ENCODE assay signal across 1 cellular context in the genomic region with DNA sequence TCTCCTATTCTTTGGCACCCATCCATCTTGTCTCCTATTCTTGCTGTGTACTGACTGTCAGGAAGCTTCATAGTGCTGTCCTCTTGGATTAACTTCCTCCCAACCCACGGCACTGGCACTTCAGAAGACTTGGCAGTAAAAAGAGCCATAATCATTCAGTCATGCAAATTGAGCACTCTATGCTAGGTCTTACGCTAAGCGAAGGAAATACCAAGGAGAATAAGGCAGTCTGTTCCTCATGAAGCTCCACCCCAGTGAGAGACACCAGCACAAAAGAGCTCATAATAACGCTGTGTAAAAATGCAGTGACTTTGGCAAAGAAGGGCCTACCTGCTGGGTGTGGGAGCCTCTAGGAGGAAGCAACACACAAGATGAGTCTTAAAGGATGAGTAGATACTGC.
TF ChIP-seq lines count a peak whose summit lies in the region.

No MANE protein-coding gene starts in this region.

TF ChIP-seq in H1, 55 proteins besides CTCF, POLR2A, EP300 and RAD21 (continued from another document):
- no peak for TF ChIP-seq GTF2F1 (IDR thresholded peaks at IDR 0.05; ENCODE audit: borderline replicate concordance, low read depth, low read length)
- no peak for TF ChIP-seq HDAC6 (IDR thresholded peaks at IDR 0.05; ENCODE audit: low read depth, low read length)
- no peak for TF ChIP-seq EGR1 (IDR thresholded peaks at IDR 0.05; ENCODE audit: borderline replicate concordance, low read depth, low read length)
- no peak for TF ChIP-seq YY1 (IDR thresholded peaks at IDR 0.05; ENCODE audit: low read depth, low read length)
- no peak for TF ChIP-seq NRF1 (IDR thresholded peaks at IDR 0.05; ENCODE audit: low read depth, low read length)
- no peak for TF ChIP-seq MAFK (IDR thresholded peaks at IDR 0.05; ENCODE audit: low read depth, low read length)
- TF ChIP-seq CBX8 (IDR thresholded peaks at IDR 0.05; ENCODE audit: borderline replicate concordance, low read depth, low read length), result no peak
- TF ChIP-seq SIRT6 (IDR thresholded peaks at IDR 0.05; ENCODE audit: low read length), result no peak
- no peak for TF ChIP-seq POLR2AphosphoS5 (IDR thresholded peaks at IDR 0.05; ENCODE audit: low read depth, low read length)
- TF ChIP-seq SP4 (IDR thresholded peaks at IDR 0.05; ENCODE audit: low read length), result no peak
- TF ChIP-seq PHF8 (conservative IDR thresholded peaks at IDR 0.05; ENCODE audit: low read depth, low read length), result no peak
- TF ChIP-seq, protein P1, sequence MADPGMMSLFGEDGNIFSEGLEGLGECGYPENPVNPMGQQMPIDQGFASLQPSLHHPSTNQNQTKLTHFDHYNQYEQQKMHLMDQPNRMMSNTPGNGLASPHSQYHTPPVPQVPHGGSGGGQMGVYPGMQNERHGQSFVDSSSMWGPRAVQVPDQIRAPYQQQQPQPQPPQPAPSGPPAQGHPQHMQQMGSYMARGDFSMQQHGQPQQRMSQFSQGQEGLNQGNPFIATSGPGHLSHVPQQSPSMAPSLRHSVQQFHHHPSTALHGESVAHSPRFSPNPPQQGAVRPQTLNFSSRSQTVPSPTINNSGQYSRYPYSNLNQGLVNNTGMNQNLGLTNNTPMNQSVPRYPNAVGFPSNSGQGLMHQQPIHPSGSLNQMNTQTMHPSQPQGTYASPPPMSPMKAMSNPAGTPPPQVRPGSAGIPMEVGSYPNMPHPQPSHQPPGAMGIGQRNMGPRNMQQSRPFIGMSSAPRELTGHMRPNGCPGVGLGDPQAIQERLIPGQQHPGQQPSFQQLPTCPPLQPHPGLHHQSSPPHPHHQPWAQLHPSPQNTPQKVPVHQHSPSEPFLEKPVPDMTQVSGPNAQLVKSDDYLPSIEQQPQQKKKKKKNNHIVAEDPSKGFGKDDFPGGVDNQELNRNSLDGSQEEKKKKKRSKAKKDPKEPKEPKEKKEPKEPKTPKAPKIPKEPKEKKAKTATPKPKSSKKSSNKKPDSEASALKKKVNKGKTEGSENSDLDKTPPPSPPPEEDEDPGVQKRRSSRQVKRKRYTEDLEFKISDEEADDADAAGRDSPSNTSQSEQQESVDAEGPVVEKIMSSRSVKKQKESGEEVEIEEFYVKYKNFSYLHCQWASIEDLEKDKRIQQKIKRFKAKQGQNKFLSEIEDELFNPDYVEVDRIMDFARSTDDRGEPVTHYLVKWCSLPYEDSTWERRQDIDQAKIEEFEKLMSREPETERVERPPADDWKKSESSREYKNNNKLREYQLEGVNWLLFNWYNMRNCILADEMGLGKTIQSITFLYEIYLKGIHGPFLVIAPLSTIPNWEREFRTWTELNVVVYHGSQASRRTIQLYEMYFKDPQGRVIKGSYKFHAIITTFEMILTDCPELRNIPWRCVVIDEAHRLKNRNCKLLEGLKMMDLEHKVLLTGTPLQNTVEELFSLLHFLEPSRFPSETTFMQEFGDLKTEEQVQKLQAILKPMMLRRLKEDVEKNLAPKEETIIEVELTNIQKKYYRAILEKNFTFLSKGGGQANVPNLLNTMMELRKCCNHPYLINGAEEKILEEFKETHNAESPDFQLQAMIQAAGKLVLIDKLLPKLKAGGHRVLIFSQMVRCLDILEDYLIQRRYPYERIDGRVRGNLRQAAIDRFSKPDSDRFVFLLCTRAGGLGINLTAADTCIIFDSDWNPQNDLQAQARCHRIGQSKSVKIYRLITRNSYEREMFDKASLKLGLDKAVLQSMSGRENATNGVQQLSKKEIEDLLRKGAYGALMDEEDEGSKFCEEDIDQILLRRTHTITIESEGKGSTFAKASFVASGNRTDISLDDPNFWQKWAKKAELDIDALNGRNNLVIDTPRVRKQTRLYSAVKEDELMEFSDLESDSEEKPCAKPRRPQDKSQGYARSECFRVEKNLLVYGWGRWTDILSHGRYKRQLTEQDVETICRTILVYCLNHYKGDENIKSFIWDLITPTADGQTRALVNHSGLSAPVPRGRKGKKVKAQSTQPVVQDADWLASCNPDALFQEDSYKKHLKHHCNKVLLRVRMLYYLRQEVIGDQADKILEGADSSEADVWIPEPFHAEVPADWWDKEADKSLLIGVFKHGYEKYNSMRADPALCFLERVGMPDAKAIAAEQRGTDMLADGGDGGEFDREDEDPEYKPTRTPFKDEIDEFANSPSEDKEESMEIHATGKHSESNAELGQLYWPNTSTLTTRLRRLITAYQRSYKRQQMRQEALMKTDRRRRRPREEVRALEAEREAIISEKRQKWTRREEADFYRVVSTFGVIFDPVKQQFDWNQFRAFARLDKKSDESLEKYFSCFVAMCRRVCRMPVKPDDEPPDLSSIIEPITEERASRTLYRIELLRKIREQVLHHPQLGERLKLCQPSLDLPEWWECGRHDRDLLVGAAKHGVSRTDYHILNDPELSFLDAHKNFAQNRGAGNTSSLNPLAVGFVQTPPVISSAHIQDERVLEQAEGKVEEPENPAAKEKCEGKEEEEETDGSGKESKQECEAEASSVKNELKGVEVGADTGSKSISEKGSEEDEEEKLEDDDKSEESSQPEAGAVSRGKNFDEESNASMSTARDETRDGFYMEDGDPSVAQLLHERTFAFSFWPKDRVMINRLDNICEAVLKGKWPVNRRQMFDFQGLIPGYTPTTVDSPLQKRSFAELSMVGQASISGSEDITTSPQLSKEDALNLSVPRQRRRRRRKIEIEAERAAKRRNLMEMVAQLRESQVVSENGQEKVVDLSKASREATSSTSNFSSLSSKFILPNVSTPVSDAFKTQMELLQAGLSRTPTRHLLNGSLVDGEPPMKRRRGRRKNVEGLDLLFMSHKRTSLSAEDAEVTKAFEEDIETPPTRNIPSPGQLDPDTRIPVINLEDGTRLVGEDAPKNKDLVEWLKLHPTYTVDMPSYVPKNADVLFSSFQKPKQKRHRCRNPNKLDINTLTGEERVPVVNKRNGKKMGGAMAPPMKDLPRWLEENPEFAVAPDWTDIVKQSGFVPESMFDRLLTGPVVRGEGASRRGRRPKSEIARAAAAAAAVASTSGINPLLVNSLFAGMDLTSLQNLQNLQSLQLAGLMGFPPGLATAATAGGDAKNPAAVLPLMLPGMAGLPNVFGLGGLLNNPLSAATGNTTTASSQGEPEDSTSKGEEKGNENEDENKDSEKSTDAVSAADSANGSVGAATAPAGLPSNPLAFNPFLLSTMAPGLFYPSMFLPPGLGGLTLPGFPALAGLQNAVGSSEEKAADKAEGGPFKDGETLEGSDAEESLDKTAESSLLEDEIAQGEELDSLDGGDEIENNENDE (IDR thresholded peaks at IDR 0.05; ENCODE audit: insufficient replicate concordance, low read length), result no peak
